16 cellular contexts compared by ENCODE assay signal in the genomic region with DNA sequence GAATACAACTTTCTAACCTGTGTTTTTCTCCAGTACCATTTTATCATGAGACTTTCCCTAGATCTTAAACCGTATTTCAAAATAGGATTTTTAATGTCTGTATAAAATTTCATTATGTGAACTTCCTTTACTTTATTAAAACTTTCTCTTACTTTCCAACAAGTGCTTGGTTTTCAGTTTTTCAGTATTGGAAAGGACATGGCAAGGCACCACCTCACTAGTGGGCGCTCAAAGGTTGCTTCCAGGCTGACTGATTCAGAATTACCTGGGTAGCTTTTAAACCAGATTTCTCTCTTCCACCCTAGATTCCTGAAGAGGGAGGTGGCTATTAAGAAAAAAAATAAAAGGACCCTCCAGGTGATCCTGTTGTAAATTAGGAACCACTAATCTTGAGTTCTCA.
A peak's percentile ranks its signal among the peaks of the same experiment; 100 is the strongest.
DNase-seq lines count a peak whose midpoint lies in the region; ATAC-seq and TF ChIP-seq lines count a peak whose summit lies in the region.
"Had no signal": no experiment of that assay in that cellular context is flagged by ENCODE, and none has a peak within 500 bp of the region (broad histone marks: within the 10 kb centered on the region; RNA-seq: fewer than 3 reads in every experiment).

No MANE protein-coding gene starts in this region.

- no peak overlapping the region for H3K27ac ChIP-seq in WERI-Rb-1
- H3K27ac ChIP-seq: ascending aorta had no signal

- TF ChIP-seq CTCF in WERI-Rb-1 (IDR thresholded peaks at IDR 0.05; ENCODE audit: low read depth, low read length) (peak; percentile 29; the same call in 1 of the 2 replicates), neural crest cell (conservative IDR thresholded peaks at IDR 0.05) (peak; percentile 47)

- H3K4me3 Mint-ChIP-seq in neural crest cell: no peak overlapping the region
- H3K4me3 Mint-ChIP-seq: activated CD8-positive, alpha-beta T cell treated with anti-CD3 and anti-CD28 coated beads for 36 hours; immature natural killer cell; mesothelial cell of epicardium had no signal

- peaks cover 2% of the 10 kb centered on the region for H3K36me3 Mint-ChIP-seq in neural crest cell (ENCODE audit: low read depth)
- H3K36me3 Mint-ChIP-seq: immature natural killer cell, mesothelial cell of epicardium had no signal

- peak; percentile 5 for DNase-seq in NCI-H1694 (lab: John Stamatoyannopoulos, UW)
- no peak for DNase-seq in NCI-H1694 treated with DMSO at 0.1 percent for 48 hours (lab: John Stamatoyannopoulos, UW)
- DNase-seq in HPDE6-E6E7 (ENCODE audit: extremely low spot score): peak; percentile 37
- no peak for DNase-seq in WERI-Rb-1
- no peak for DNase-seq in neural crest cell (ENCODE audit: low read depth, low spot score)
- DNase-seq in KG1 (lab: John Stamatoyannopoulos, UW): no peak
- no peak for DNase-seq in SHP77 treated with DMSO at 0.1 percent for 48 hours (lab: John Stamatoyannopoulos, UW)
- DNase-seq: activated CD8-positive, alpha-beta T cell treated with anti-CD3 and anti-CD28 coated beads for 36 hours; immature natural killer cell; NCI-H1048; NCI-H510A; nucleus accumbens; small intestine had no signal

- H3K9me3 Mint-ChIP-seq in neural crest cell: peaks cover 2% of the 10 kb centered on the region
- H3K9me3 Mint-ChIP-seq: activated CD8-positive, alpha-beta T cell treated with anti-CD3 and anti-CD28 coated beads for 36 hours had no signal

- no peaks in the 10 kb centered on the region for H3K27me3 Mint-ChIP-seq in neural crest cell (ENCODE audit: low read depth)
- H3K27me3 Mint-ChIP-seq: activated CD8-positive, alpha-beta T cell treated with anti-CD3 and anti-CD28 coated beads for 36 hours had no signal

- H3K4me3 ChIP-seq in WERI-Rb-1 (ENCODE audit: low read depth, low read length): no peak overlapping the region
- H3K4me3 ChIP-seq: ascending aorta had no signal

- no peak overlapping the region for H3K27ac Mint-ChIP-seq in neural crest cell (ENCODE audit: unreplicated experiment)
- H3K27ac Mint-ChIP-seq: activated CD8-positive, alpha-beta T cell treated with anti-CD3 and anti-CD28 coated beads for 36 hours; immature natural killer cell; mesothelial cell of epicardium had no signal

- ATAC-seq in HG03280 (IDR thresholded peaks at IDR 0.05; ENCODE audit: unreplicated experiment): no peak
- ATAC-seq: activated CD8-positive, alpha-beta T cell treated with anti-CD3 and anti-CD28 coated beads for 36 hours had no signal

- peaks cover 27% of the 10 kb centered on the region for H3K4me1 Mint-ChIP-seq in neural crest cell
- H3K4me1 Mint-ChIP-seq: immature natural killer cell had no signal

- peaks cover 2% of the 10 kb centered on the region for H3K9me3 ChIP-seq in WERI-Rb-1 (ENCODE audit: severe bottlenecking)
- H3K9me3 ChIP-seq: ascending aorta had no signal

- peaks cover 46% of the 10 kb centered on the region for H3K27me3 ChIP-seq in WERI-Rb-1 (ENCODE audit: insufficient read depth, low read depth, severe bottlenecking)
- H3K27me3 ChIP-seq: ascending aorta had no signal

- H3K36me3 ChIP-seq in WERI-Rb-1: no peaks in the 10 kb centered on the region
- H3K36me3 ChIP-seq: ascending aorta had no signal

Comparison
In these comparisons a context has a peak if more than half of its experiments do, and no peak if none do; other contexts are left out.
1. DNase-seq: peak in NCI-H1694 (single experiment) and HPDE6-E6E7 (single experiment); none in NCI-H1694 treated with DMSO at 0.1 percent for 48 hours (single experiment), WERI-Rb-1 (single experiment), neural crest cell (single experiment), KG1 (single experiment) and SHP77 treated with DMSO at 0.1 percent for 48 hours (single experiment).